ENCODE assay signal across 1 cellular context in the genomic region with DNA sequence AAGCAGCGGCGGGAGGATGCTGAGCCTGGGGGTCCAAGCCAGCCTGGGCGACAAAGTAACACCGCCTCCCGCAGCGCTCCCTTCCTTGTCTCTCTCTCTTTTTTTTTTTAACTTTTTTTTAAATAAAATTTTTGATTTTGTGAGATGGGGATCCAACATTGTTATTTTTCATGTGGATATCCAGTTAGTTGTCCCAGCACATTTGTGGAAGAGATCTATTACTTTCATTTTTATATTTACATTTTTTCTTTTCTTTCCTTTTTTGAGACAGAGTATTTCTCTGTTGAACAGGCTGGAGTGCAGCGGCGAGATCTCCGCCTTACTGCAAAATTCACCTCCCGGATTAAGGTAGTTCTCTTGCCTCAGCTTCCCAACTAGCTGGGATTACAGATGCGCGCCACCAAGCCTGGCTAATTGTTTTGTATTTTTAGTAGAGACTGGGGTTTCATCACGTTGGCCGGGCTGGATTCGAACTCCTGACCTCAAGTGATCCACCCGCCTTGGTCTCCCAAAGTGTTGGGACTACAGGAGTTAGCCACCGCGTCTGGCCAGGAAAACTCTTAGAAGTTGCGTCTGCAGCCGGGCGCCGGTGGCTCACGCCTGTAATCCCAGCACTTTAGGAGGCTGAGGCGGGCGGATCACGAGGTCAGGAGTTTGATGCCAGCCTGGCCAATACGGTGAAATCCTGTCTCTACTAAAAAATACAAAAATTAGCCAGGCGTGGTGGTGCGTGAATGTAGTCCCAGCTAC.
TF ChIP-seq lines count a peak whose summit lies in the region.

No MANE protein-coding gene starts in this region.

TF ChIP-seq in GM12878, 131 proteins besides CTCF, POLR2A, EP300 and RAD21:
- TF ChIP-seq SRF (IDR thresholded peaks at IDR 0.05; ENCODE audit: low read depth in 2 of 2, low read length in 2 of 2) (no peak), ZBED1 (IDR thresholded peaks at IDR 0.05; ENCODE audit: borderline replicate concordance) (no peak), TCF7 (IDR thresholded peaks at IDR 0.05; ENCODE audit: borderline replicate concordance) (no peak), RUNX3 (IDR thresholded peaks at IDR 0.05; ENCODE audit: low read length) (no peak), NRF1 (conservative IDR thresholded peaks at IDR 0.05; ENCODE audit: low read depth, low read length) (no peak), JUND (IDR thresholded peaks at IDR 0.05; ENCODE audit: low read depth, low read length) (no peak), PAX5 (IDR thresholded peaks at IDR 0.05; ENCODE audit: borderline replicate concordance, low read depth, low read length) (no peak), ZNF384 (IDR thresholded peaks at IDR 0.05; ENCODE audit: borderline replicate concordance, low read depth, low read length) (no peak), SREBF2 (IDR thresholded peaks at IDR 0.05; ENCODE audit: low read length) (no peak)
- TF ChIP-seq, protein P1, sequence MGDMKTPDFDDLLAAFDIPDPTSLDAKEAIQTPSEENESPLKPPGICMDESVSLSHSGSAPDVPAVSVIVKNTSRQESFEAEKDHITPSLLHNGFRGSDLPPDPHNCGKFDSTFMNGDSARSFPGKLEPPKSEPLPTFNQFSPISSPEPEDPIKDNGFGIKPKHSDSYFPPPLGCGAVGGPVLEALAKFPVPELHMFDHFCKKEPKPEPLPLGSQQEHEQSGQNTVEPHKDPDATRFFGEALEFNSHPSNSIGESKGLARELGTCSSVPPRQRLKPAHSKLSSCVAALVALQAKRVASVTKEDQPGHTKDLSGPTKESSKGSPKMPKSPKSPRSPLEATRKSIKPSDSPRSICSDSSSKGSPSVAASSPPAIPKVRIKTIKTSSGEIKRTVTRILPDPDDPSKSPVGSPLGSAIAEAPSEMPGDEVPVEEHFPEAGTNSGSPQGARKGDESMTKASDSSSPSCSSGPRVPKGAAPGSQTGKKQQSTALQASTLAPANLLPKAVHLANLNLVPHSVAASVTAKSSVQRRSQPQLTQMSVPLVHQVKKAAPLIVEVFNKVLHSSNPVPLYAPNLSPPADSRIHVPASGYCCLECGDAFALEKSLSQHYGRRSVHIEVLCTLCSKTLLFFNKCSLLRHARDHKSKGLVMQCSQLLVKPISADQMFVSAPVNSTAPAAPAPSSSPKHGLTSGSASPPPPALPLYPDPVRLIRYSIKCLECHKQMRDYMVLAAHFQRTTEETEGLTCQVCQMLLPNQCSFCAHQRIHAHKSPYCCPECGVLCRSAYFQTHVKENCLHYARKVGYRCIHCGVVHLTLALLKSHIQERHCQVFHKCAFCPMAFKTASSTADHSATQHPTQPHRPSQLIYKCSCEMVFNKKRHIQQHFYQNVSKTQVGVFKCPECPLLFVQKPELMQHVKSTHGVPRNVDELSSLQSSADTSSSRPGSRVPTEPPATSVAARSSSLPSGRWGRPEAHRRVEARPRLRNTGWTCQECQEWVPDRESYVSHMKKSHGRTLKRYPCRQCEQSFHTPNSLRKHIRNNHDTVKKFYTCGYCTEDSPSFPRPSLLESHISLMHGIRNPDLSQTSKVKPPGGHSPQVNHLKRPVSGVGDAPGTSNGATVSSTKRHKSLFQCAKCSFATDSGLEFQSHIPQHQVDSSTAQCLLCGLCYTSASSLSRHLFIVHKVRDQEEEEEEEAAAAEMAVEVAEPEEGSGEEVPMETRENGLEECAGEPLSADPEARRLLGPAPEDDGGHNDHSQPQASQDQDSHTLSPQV (IDR thresholded peaks at IDR 0.05), result no peak
- TF ChIP-seq, protein P2, sequence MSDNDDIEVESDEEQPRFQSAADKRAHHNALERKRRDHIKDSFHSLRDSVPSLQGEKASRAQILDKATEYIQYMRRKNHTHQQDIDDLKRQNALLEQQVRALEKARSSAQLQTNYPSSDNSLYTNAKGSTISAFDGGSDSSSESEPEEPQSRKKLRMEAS (IDR thresholded peaks at IDR 0.05; ENCODE audit: low read depth, low read length), result no peak
- TF ChIP-seq, protein P3, sequence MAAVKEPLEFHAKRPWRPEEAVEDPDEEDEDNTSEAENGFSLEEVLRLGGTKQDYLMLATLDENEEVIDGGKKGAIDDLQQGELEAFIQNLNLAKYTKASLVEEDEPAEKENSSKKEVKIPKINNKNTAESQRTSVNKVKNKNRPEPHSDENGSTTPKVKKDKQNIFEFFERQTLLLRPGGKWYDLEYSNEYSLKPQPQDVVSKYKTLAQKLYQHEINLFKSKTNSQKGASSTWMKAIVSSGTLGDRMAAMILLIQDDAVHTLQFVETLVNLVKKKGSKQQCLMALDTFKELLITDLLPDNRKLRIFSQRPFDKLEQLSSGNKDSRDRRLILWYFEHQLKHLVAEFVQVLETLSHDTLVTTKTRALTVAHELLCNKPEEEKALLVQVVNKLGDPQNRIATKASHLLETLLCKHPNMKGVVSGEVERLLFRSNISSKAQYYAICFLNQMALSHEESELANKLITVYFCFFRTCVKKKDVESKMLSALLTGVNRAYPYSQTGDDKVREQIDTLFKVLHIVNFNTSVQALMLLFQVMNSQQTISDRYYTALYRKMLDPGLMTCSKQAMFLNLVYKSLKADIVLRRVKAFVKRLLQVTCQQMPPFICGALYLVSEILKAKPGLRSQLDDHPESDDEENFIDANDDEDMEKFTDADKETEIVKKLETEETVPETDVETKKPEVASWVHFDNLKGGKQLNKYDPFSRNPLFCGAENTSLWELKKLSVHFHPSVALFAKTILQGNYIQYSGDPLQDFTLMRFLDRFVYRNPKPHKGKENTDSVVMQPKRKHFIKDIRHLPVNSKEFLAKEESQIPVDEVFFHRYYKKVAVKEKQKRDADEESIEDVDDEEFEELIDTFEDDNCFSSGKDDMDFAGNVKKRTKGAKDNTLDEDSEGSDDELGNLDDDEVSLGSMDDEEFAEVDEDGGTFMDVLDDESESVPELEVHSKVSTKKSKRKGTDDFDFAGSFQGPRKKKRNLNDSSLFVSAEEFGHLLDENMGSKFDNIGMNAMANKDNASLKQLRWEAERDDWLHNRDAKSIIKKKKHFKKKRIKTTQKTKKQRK (IDR thresholded peaks at IDR 0.05; ENCODE audit: low read depth, low read length), result no peak
